ENCODE assay signal across 1 cellular context in genomic region chr13:98278068-98278619, GRCh38.
TF ChIP-seq lines count a peak whose summit lies in the region.

No MANE protein-coding gene starts in this region.

TF ChIP-seq in WTC11, 78 proteins besides CTCF, POLR2A, EP300 and RAD21 (continued from another document):
- no peak for TF ChIP-seq ELF4 (CRISPR knock-in tag; IDR thresholded peaks at IDR 0.05; ENCODE audit: low read depth)
- TF ChIP-seq ESRRA (CRISPR knock-in tag; IDR thresholded peaks at IDR 0.05; ENCODE audit: borderline replicate concordance) = no peak
TF ChIP-seq in WTC11: peak in this region for 0.
